ENCODE assay signal across 1 cellular context in genomic region chr11:112113539-112114457, GRCh38.
TF ChIP-seq lines count a peak whose summit lies in the region.

No MANE protein-coding gene starts in this region.

TF ChIP-seq in HepG2, 621 proteins besides CTCF, POLR2A, EP300 and RAD21 (continued from another document):
- TF ChIP-seq, protein P1, sequence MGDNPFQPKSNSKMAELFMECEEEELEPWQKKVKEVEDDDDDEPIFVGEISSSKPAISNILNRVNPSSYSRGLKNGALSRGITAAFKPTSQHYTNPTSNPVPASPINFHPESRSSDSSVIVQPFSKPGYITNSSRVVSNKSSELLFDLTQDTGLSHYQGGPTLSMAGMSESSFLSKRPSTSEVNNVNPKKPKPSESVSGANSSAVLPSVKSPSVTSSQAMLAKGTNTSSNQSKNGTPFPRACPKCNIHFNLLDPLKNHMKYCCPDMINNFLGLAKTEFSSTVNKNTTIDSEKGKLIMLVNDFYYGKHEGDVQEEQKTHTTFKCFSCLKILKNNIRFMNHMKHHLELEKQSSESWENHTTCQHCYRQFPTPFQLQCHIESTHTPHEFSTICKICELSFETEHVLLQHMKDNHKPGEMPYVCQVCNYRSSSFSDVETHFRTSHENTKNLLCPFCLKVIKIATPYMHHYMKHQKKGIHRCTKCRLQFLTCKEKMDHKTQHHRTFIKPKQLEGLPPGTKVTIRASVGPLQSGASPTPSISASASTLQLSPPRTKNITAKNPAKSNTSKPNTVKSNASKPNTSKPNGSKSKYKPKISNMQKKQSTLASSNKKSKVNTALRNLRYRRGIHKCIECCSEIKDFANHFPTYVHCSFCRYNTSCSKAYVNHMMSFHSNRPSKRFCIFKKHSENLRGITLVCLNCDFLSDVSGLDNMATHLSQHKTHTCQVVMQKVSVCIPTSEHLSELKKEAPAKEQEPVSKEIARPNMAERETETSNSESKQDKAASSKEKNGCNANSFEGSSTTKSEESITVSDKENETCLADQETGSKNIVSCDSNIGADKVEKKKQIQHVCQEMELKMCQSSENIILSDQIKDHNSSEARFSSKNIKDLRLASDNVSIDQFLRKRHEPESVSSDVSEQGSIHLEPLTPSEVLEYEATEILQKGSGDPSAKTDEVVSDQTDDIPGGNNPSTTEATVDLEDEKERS (CRISPR knock-in tag; IDR thresholded peaks at IDR 0.05): peak; percentile 76; the same call in 1 of the 2 replicates
- TF ChIP-seq PAWR (CRISPR knock-in tag; IDR thresholded peaks at IDR 0.05; ENCODE audit: borderline replicate concordance) (no peak), GFI1 (CRISPR knock-in tag; IDR thresholded peaks at IDR 0.05; ENCODE audit: borderline replicate concordance) (no peak), JUNB (CRISPR knock-in tag; IDR thresholded peaks at IDR 0.05; ENCODE audit: borderline replicate concordance) (no peak), AKNA (CRISPR knock-in tag; IDR thresholded peaks at IDR 0.05; ENCODE audit: borderline replicate concordance) (no peak), POGZ (CRISPR knock-in tag; IDR thresholded peaks at IDR 0.05) (peak; percentile 28; the same call in 1 of the 2 replicates), REL (CRISPR knock-in tag; conservative IDR thresholded peaks at IDR 0.05) (no peak), GLI4 (CRISPR knock-in tag; IDR thresholded peaks at IDR 0.05; ENCODE audit: borderline replicate concordance) (no peak), RARA (CRISPR knock-in tag; IDR thresholded peaks at IDR 0.05) (0 out of 2 replicates have a peak, but pooled peaks have one; percentile 26), ZNF879 (CRISPR knock-in tag; IDR thresholded peaks at IDR 0.05) (no peak), ZNF143 (CRISPR knock-in tag; IDR thresholded peaks at IDR 0.05) (peak; percentile 57), ZBTB21 (CRISPR knock-in tag; IDR thresholded peaks at IDR 0.05) (no peak), CC2D1A (CRISPR knock-in tag; IDR thresholded peaks at IDR 0.05) (no peak), ZNF256 (CRISPR knock-in tag; conservative IDR thresholded peaks at IDR 0.05) (no peak), SUZ12 (IDR thresholded peaks at IDR 0.05; ENCODE audit: low read depth, low read length) (no peak), ZMYM3 (CRISPR knock-in tag; IDR thresholded peaks at IDR 0.05) (peak; percentile 84), ZNF460 (CRISPR knock-in tag; IDR thresholded peaks at IDR 0.05; ENCODE audit: borderline replicate concordance) (peak; percentile 99), ZGPAT (CRISPR knock-in tag; IDR thresholded peaks at IDR 0.05) (no peak), MEIS2 (CRISPR knock-in tag; IDR thresholded peaks at IDR 0.05) (0 out of 2 replicates have a peak, but pooled peaks have one; percentile 31), KLF16 (CRISPR knock-in tag; IDR thresholded peaks at IDR 0.05) (no peak), ZNF431 (CRISPR knock-in tag; IDR thresholded peaks at IDR 0.05; ENCODE audit: borderline replicate concordance, low read depth) (no peak)
- TF ChIP-seq, protein P2, sequence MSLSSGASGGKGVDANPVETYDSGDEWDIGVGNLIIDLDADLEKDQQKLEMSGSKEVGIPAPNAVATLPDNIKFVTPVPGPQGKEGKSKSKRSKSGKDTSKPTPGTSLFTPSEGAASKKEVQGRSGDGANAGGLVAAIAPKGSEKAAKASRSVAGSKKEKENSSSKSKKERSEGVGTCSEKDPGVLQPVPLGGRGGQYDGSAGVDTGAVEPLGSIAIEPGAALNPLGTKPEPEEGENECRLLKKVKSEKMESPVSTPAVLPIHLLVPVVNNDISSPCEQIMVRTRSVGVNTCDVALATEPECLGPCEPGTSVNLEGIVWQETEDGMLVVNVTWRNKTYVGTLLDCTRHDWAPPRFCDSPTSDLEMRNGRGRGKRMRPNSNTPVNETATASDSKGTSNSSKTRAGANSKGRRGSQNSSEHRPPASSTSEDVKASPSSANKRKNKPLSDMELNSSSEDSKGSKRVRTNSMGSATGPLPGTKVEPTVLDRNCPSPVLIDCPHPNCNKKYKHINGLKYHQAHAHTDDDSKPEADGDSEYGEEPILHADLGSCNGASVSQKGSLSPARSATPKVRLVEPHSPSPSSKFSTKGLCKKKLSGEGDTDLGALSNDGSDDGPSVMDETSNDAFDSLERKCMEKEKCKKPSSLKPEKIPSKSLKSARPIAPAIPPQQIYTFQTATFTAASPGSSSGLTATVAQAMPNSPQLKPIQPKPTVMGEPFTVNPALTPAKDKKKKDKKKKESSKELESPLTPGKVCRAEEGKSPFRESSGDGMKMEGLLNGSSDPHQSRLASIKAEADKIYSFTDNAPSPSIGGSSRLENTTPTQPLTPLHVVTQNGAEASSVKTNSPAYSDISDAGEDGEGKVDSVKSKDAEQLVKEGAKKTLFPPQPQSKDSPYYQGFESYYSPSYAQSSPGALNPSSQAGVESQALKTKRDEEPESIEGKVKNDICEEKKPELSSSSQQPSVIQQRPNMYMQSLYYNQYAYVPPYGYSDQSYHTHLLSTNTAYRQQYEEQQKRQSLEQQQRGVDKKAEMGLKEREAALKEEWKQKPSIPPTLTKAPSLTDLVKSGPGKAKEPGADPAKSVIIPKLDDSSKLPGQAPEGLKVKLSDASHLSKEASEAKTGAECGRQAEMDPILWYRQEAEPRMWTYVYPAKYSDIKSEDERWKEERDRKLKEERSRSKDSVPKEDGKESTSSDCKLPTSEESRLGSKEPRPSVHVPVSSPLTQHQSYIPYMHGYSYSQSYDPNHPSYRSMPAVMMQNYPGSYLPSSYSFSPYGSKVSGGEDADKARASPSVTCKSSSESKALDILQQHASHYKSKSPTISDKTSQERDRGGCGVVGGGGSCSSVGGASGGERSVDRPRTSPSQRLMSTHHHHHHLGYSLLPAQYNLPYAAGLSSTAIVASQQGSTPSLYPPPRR (CRISPR knock-in tag; IDR thresholded peaks at IDR 0.05; ENCODE audit: borderline replicate concordance): no peak
- TF ChIP-seq, protein P3, sequence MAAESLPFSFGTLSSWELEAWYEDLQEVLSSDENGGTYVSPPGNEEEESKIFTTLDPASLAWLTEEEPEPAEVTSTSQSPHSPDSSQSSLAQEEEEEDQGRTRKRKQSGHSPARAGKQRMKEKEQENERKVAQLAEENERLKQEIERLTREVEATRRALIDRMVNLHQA (CRISPR knock-in tag; IDR thresholded peaks at IDR 0.05): no peak
- TF ChIP-seq, protein P4, sequence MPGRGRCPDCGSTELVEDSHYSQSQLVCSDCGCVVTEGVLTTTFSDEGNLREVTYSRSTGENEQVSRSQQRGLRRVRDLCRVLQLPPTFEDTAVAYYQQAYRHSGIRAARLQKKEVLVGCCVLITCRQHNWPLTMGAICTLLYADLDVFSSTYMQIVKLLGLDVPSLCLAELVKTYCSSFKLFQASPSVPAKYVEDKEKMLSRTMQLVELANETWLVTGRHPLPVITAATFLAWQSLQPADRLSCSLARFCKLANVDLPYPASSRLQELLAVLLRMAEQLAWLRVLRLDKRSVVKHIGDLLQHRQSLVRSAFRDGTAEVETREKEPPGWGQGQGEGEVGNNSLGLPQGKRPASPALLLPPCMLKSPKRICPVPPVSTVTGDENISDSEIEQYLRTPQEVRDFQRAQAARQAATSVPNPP (CRISPR knock-in tag; IDR thresholded peaks at IDR 0.05): no peak
